Comparison of ENCODE assay signal across 24 cellular contexts in genomic region chr11:132925825-132926469, GRCh38.
"Had no signal": no experiment of that assay in that cellular context is flagged by ENCODE, and none has a peak within 500 bp of the region (broad histone marks: within the 10 kb centered on the region; RNA-seq: fewer than 3 reads in every experiment).

No MANE protein-coding gene starts in this region.

- H3K36me3 ChIP-seq: gastrocnemius medialis, heart right ventricle, left ventricle myocardium inferior, pancreas, prostate gland, spleen, tibial nerve had no signal

- H3K4me3 Mint-ChIP-seq: central memory CD8-positive, alpha-beta T cell; naive thymus-derived CD8-positive, alpha-beta T cell; neural crest cell; stimulated activated memory B cell treated with anti-CD40 and anti-IgM and Interleukin-4, amounts not matched to agents 10 μg/mL and 1 μg/mL and 100 μg/mL, for 72 hours; stimulated activated naive CD8-positive, alpha-beta T cell treated with anti-CD3 and anti-CD28 coated beads, Interleukin-15, Interleukin-2, amounts not matched to agents 100 ng/mL and 50 ng/mL, for 24 hours had no signal

- H3K4me1 Mint-ChIP-seq: central memory CD8-positive, alpha-beta T cell; naive thymus-derived CD8-positive, alpha-beta T cell; neural crest cell; stimulated activated memory B cell treated with anti-CD40 and anti-IgM and Interleukin-4, amounts not matched to agents 10 μg/mL and 1 μg/mL and 100 μg/mL, for 72 hours had no signal

- H3K9me3 ChIP-seq: gastrocnemius medialis, pancreas, prostate gland, testis had no signal

- H3K4me1 ChIP-seq: gastrocnemius medialis, heart right ventricle, left ventricle myocardium inferior, pancreas, prostate gland, spleen, testis, tibial nerve had no signal

- H3K27me3 Mint-ChIP-seq: central memory CD8-positive, alpha-beta T cell; stimulated activated memory B cell treated with anti-CD40 and anti-IgM and Interleukin-4, amounts not matched to agents 10 μg/mL and 1 μg/mL and 100 μg/mL, for 72 hours; stimulated activated naive CD8-positive, alpha-beta T cell treated with anti-CD3 and anti-CD28 coated beads, Interleukin-15, Interleukin-2, amounts not matched to agents 100 ng/mL and 50 ng/mL, for 24 hours had no signal

- H3K27ac ChIP-seq: dorsolateral prefrontal cortex, gastrocnemius medialis, heart right ventricle, left ventricle myocardium inferior, pancreas, prostate gland, spleen, testis, tibial nerve had no signal

- H3K27me3 ChIP-seq: dorsolateral prefrontal cortex, gastrocnemius medialis, spleen, testis, tibial nerve had no signal

- H3K4me3 ChIP-seq: dorsolateral prefrontal cortex, gastrocnemius medialis, heart right ventricle, left ventricle myocardium inferior, lung, pancreas, prostate gland, spleen, testis, tibial nerve had no signal

- ATAC-seq: esophagus mucosa; gastrocnemius medialis; heart right ventricle; naive thymus-derived CD8-positive, alpha-beta T cell; pancreas; sciatic nerve; stimulated activated memory B cell treated with anti-CD40 and anti-IgM and Interleukin-4, amounts not matched to agents 10 μg/mL and 1 μg/mL and 100 μg/mL, for 72 hours had no signal

- H3K9me3 Mint-ChIP-seq: stimulated activated naive CD8-positive, alpha-beta T cell treated with anti-CD3 and anti-CD28 coated beads, Interleukin-15, Interleukin-2, amounts not matched to agents 100 ng/mL and 50 ng/mL, for 24 hours had no signal

- DNase-seq: cortex of kidney; dorsolateral prefrontal cortex; effector CD8-positive, alpha-beta T cell; gastrocnemius medialis; heart right ventricle; left ventricle myocardium inferior; naive thymus-derived CD8-positive, alpha-beta T cell; nucleus accumbens; pancreas; retina; spleen; stimulated activated CD4-positive, alpha-beta T cell treated with anti-CD3 and anti-CD28 coated beads, Interleukin-15, amount 100 ng/mL, for 24 hours; stimulated activated CD4-positive, alpha-beta T cell treated with anti-CD3 and anti-CD28 coated beads, Interleukin-1b, Interleukin-23, amount 100 ng/mL, for 48 hours; stimulated activated CD4-positive, alpha-beta T cell treated with anti-CD3 and anti-CD28 coated beads, Interleukin-4, amount 100 ng/mL, for 24 hours; testis had no signal

- H3K27ac Mint-ChIP-seq: stimulated activated memory B cell treated with anti-CD40 and anti-IgM and Interleukin-4, amounts not matched to agents 10 μg/mL and 1 μg/mL and 100 μg/mL, for 72 hours; stimulated activated naive CD8-positive, alpha-beta T cell treated with anti-CD3 and anti-CD28 coated beads, Interleukin-15, Interleukin-2, amounts not matched to agents 100 ng/mL and 50 ng/mL, for 24 hours had no signal

- H3K36me3 Mint-ChIP-seq: naive thymus-derived CD8-positive, alpha-beta T cell; stimulated activated memory B cell treated with anti-CD40 and anti-IgM and Interleukin-4, amounts not matched to agents 10 μg/mL and 1 μg/mL and 100 μg/mL, for 72 hours had no signal
